Comparison of ENCODE assay signal across 15 cellular contexts in genomic region chr16:52283018-52283417, GRCh38.
"Had no signal": no experiment of that assay in that cellular context is flagged by ENCODE, and none has a peak within 500 bp of the region (broad histone marks: within the 10 kb centered on the region; RNA-seq: fewer than 3 reads in every experiment).

No MANE protein-coding gene starts in this region.

- DNase-seq: activated CD4-positive, alpha-beta T cell treated with anti-CD3 and anti-CD28 coated beads for 4 hours; activated CD8-positive, alpha-beta T cell treated with anti-CD3 and anti-CD28 coated beads, Interleukin-2, amount 10 ng/mL, durations not matched to agents 7 days and 5 days; activated naive CD4-positive, alpha-beta T cell treated with Interleukin-2 at 50 U/mL for 16 hours; activated naive CD8-positive, alpha-beta T cell treated with anti-CD3 and anti-CD28 coated beads, Interleukin-2, amount 50 U/mL, for 24 hours; glutamatergic neuron; immature natural killer cell; left colon; nephron progenitor cell; psoas muscle; stimulated activated CD4-positive, alpha-beta T cell treated with anti-CD3 and anti-CD28 coated beads, Interleukin-2, amount 100 ng/mL, for 24 hours; T-cell; T1000; WERI-Rb-1 had no signal

- H3K4me3 Mint-ChIP-seq: activated CD8-positive, alpha-beta T cell treated with anti-CD3 and anti-CD28 coated beads, Interleukin-2, amount 10 ng/mL, durations not matched to agents 7 days and 5 days; activated naive CD8-positive, alpha-beta T cell treated with anti-CD3 and anti-CD28 coated beads, Interleukin-2, amount 50 U/mL, for 24 hours; immature natural killer cell; nephron progenitor cell; stimulated activated naive CD8-positive, alpha-beta T cell treated with anti-CD3 and anti-CD28 coated beads, Interleukin-15, Interleukin-2, amounts not matched to agents 100 ng/mL and 50 ng/mL, for 24 hours; T-cell had no signal

- H3K9me3 Mint-ChIP-seq: nephron progenitor cell had no signal

- H3K4me1 Mint-ChIP-seq: activated naive CD8-positive, alpha-beta T cell treated with anti-CD3 and anti-CD28 coated beads, Interleukin-2, amount 50 U/mL, for 24 hours; immature natural killer cell; nephron progenitor cell; T-cell had no signal

- H3K27ac ChIP-seq: breast epithelium, psoas muscle, WERI-Rb-1 had no signal

- H3K36me3 Mint-ChIP-seq: T-cell had no signal

- H3K27ac Mint-ChIP-seq: activated CD8-positive, alpha-beta T cell treated with anti-CD3 and anti-CD28 coated beads, Interleukin-2, amount 10 ng/mL, durations not matched to agents 7 days and 5 days; activated naive CD8-positive, alpha-beta T cell treated with anti-CD3 and anti-CD28 coated beads, Interleukin-2, amount 50 U/mL, for 24 hours; immature natural killer cell; nephron progenitor cell; stimulated activated naive CD8-positive, alpha-beta T cell treated with anti-CD3 and anti-CD28 coated beads, Interleukin-15, Interleukin-2, amounts not matched to agents 100 ng/mL and 50 ng/mL, for 24 hours; T-cell had no signal

- H3K27me3 Mint-ChIP-seq: activated naive CD8-positive, alpha-beta T cell treated with anti-CD3 and anti-CD28 coated beads, Interleukin-2, amount 50 U/mL, for 24 hours; stimulated activated naive CD8-positive, alpha-beta T cell treated with anti-CD3 and anti-CD28 coated beads, Interleukin-15, Interleukin-2, amounts not matched to agents 100 ng/mL and 50 ng/mL, for 24 hours; T-cell had no signal
